ENCODE assay signal across 1 cellular context in the genomic region with DNA sequence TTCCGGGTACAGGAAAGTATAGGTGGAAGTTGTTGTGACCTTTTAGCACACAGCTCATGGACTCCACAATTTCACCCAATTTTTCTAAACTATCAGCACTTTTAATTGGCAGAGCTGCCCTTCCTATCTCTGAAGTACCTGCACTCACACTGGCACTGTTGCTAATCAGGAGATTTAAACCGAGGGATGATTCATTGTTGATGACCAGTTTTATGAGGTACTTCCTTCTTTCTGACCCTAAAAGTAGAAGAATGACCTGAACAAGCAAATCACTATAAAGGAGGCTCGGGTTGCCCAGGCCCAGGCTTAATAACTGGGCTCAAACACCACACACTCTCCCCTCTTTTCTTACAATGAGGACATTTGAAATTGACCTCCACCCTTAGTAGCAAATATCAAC.
TF ChIP-seq lines count a peak whose summit lies in the region.

No MANE protein-coding gene starts in this region.

TF ChIP-seq in GM23338, 12 proteins besides CTCF, POLR2A, EP300 and RAD21 (continued from another document):
- TF ChIP-seq, protein P1, sequence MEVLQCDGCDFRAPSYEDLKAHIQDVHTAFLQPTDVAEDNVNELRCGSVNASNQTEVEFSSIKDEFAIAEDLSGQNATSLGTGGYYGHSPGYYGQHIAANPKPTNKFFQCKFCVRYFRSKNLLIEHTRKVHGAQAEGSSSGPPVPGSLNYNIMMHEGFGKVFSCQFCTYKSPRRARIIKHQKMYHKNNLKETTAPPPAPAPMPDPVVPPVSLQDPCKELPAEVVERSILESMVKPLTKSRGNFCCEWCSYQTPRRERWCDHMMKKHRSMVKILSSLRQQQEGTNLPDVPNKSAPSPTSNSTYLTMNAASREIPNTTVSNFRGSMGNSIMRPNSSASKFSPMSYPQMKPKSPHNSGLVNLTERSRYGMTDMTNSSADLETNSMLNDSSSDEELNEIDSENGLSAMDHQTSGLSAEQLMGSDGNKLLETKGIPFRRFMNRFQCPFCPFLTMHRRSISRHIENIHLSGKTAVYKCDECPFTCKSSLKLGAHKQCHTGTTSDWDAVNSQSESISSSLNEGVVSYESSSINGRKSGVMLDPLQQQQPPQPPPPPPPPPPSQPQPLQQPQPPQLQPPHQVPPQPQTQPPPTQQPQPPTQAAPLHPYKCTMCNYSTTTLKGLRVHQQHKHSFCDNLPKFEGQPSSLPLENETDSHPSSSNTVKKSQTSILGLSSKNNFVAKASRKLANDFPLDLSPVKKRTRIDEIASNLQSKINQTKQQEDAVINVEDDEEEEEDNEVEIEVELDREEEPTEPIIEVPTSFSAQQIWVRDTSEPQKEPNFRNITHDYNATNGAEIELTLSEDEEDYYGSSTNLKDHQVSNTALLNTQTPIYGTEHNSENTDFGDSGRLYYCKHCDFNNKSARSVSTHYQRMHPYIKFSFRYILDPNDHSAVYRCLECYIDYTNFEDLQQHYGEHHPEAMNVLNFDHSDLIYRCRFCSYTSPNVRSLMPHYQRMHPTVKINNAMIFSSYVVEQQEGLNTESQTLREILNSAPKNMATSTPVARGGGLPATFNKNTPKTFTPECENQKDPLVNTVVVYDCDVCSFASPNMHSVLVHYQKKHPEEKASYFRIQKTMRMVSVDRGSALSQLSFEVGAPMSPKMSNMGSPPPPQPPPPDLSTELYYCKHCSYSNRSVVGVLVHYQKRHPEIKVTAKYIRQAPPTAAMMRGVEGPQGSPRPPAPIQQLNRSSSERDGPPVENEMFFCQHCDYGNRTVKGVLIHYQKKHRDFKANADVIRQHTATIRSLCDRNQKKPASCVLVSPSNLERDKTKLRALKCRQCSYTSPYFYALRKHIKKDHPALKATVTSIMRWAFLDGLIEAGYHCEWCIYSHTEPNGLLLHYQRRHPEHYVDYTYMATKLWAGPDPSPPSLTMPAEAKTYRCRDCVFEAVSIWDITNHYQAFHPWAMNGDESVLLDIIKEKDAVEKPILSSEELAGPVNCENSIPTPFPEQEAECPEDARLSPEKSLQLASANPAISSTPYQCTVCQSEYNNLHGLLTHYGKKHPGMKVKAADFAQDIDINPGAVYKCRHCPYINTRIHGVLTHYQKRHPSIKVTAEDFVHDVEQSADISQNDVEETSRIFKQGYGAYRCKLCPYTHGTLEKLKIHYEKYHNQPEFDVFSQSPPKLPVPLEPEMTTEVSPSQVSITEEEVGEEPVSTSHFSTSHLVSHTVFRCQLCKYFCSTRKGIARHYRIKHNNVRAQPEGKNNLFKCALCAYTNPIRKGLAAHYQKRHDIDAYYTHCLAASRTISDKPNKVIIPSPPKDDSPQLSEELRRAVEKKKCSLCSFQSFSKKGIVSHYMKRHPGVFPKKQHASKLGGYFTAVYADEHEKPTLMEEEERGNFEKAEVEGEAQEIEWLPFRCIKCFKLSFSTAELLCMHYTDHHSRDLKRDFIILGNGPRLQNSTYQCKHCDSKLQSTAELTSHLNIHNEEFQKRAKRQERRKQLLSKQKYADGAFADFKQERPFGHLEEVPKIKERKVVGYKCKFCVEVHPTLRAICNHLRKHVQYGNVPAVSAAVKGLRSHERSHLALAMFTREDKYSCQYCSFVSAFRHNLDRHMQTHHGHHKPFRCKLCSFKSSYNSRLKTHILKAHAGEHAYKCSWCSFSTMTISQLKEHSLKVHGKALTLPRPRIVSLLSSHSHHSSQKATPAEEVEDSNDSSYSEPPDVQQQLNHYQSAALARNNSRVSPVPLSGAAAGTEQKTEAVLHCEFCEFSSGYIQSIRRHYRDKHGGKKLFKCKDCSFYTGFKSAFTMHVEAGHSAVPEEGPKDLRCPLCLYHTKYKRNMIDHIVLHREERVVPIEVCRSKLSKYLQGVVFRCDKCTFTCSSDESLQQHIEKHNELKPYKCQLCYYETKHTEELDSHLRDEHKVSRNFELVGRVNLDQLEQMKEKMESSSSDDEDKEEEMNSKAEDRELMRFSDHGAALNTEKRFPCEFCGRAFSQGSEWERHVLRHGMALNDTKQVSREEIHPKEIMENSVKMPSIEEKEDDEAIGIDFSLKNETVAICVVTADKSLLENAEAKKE (CRISPR knock-in tag; IDR thresholded peaks at IDR 0.05) = no peak
- TF ChIP-seq, protein P2, sequence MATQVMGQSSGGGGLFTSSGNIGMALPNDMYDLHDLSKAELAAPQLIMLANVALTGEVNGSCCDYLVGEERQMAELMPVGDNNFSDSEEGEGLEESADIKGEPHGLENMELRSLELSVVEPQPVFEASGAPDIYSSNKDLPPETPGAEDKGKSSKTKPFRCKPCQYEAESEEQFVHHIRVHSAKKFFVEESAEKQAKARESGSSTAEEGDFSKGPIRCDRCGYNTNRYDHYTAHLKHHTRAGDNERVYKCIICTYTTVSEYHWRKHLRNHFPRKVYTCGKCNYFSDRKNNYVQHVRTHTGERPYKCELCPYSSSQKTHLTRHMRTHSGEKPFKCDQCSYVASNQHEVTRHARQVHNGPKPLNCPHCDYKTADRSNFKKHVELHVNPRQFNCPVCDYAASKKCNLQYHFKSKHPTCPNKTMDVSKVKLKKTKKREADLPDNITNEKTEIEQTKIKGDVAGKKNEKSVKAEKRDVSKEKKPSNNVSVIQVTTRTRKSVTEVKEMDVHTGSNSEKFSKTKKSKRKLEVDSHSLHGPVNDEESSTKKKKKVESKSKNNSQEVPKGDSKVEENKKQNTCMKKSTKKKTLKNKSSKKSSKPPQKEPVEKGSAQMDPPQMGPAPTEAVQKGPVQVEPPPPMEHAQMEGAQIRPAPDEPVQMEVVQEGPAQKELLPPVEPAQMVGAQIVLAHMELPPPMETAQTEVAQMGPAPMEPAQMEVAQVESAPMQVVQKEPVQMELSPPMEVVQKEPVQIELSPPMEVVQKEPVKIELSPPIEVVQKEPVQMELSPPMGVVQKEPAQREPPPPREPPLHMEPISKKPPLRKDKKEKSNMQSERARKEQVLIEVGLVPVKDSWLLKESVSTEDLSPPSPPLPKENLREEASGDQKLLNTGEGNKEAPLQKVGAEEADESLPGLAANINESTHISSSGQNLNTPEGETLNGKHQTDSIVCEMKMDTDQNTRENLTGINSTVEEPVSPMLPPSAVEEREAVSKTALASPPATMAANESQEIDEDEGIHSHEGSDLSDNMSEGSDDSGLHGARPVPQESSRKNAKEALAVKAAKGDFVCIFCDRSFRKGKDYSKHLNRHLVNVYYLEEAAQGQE (IDR thresholded peaks at IDR 0.05; ENCODE audit: unreplicated experiment) = no peak
- no peak for TF ChIP-seq EZH2 (IDR thresholded peaks at IDR 0.05; ENCODE audit: low read depth, unreplicated experiment)
- TF ChIP-seq STAT1 (IDR thresholded peaks at IDR 0.05; ENCODE audit: unreplicated experiment) = no peak
- no peak for TF ChIP-seq CREB1 (CRISPR knock-in tag; IDR thresholded peaks at IDR 0.05; ENCODE audit: low read depth)
- no peak for TF ChIP-seq EZH2phosphoT487 (IDR thresholded peaks at IDR 0.05; ENCODE audit: unreplicated experiment)
- TF ChIP-seq, protein P3, sequence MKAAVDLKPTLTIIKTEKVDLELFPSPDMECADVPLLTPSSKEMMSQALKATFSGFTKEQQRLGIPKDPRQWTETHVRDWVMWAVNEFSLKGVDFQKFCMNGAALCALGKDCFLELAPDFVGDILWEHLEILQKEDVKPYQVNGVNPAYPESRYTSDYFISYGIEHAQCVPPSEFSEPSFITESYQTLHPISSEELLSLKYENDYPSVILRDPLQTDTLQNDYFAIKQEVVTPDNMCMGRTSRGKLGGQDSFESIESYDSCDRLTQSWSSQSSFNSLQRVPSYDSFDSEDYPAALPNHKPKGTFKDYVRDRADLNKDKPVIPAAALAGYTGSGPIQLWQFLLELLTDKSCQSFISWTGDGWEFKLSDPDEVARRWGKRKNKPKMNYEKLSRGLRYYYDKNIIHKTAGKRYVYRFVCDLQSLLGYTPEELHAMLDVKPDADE (IDR thresholded peaks at IDR 0.05) = no peak
- no peak for TF ChIP-seq JUNB (IDR thresholded peaks at IDR 0.05; ENCODE audit: unreplicated experiment)
- TF ChIP-seq ZNF331 (CRISPR knock-in tag; IDR thresholded peaks at IDR 0.05; ENCODE audit: low read depth) = no peak
- no peak for TF ChIP-seq POLR2AphosphoS5 (IDR thresholded peaks at IDR 0.05; ENCODE audit: low read depth)
